Comparison of ENCODE assay signal across 19 cellular contexts in genomic region chr12:56010112-56010570, GRCh38. TPM values are rescaled to one million over a fixed set of nuclear protein-coding genes. Genes with fewer than 3 reads are reported as not detected.
DNase-seq lines count a peak whose midpoint lies in the region; ATAC-seq, FAIRE-seq and TF ChIP-seq lines count a peak whose summit lies in the region.
"Had no signal": no experiment of that assay in that cellular context is flagged by ENCODE, and none has a peak within 500 bp of the region (broad histone marks: within the 10 kb centered on the region; RNA-seq: fewer than 3 reads in every experiment).

No MANE protein-coding gene starts in this region.

- in situ Hi-C loops in K562 (cut with MboI) = no loop called here

- intact Hi-C loops in K562 (cut with micrococcal nuclease) = no loop called here

- BruUV-seq in K562 (replicated peaks; lab: Mats Ljungman, UMichigan) = TSS peak; percentile 53

- 0% methylated on average over 2 of the region's 2 CpGs for WGBS in K562 (ENCODE audit: insufficient coverage, low coverage, missing lambda C conversion rate)

- FAIRE-seq in K562 (lab: Jason Lieb, UNC) (no peak), GM19239 (lab: Jason Lieb, UNC) (no peak)

- H3K4me1 ChIP-seq in K562 (replicated peaks in 1 of 2; ENCODE audit: control insufficient read depth in 2 of 2, insufficient read depth in 2 of 2, low read length in 2 of 2) = peaks cover 11 to 34% of the 10 kb centered on the region in 2 experiments

- peak overlapping the region; percentile 20 for H3K27ac Mint-ChIP-seq in activated T-cell treated with anti-CD3 and anti-CD28 coated beads, Interleukin-2, amount 50 U/mL, for 24 hours
- H3K27ac Mint-ChIP-seq in progenitor cell of endocrine pancreas = no peak overlapping the region
- H3K27ac Mint-ChIP-seq: activated CD4-positive, alpha-beta memory T cell treated with anti-CD3 and anti-CD28 coated beads for 36 hours; activated T-cell treated with anti-CD3 and anti-CD28 coated beads, Interleukin-2, amount 50 U/mL, for 72 hours; stimulated activated naive CD8-positive, alpha-beta T cell treated with anti-CD3 and anti-CD28 coated beads, Interleukin-15, Interleukin-2, amounts not matched to agents 100 ng/mL and 50 ng/mL, for 24 hours had no signal

- no peak overlapping the region; the same call in 1 of the 2 replicates for H3K4me2 ChIP-seq in K562 (ENCODE audit: insufficient read depth, low read length)
- H3K4me2 ChIP-seq: BLaER1 had no signal

- no peaks in the 10 kb centered on the region for H4K20me1 ChIP-seq in K562 (replicated peaks; ENCODE audit: control insufficient read depth, insufficient read depth, low read length)
- H4K20me1 ChIP-seq: BLaER1 had no signal

- H3K9me3 Mint-ChIP-seq in activated T-cell treated with anti-CD3 and anti-CD28 coated beads, Interleukin-2, amount 50 U/mL, for 24 hours = no peaks in the 10 kb centered on the region
- H3K9me3 Mint-ChIP-seq in activated T-cell treated with anti-CD3 and anti-CD28 coated beads, Interleukin-2, amount 50 U/mL, for 4 hours = no peaks in the 10 kb centered on the region
- H3K9me3 Mint-ChIP-seq in progenitor cell of endocrine pancreas (ENCODE audit: low read depth) = no peaks in the 10 kb centered on the region
- H3K9me3 Mint-ChIP-seq: activated CD4-positive, alpha-beta memory T cell treated with anti-CD3 and anti-CD28 coated beads for 36 hours; activated T-cell treated with anti-CD3 and anti-CD28 coated beads, Interleukin-2, amount 50 U/mL, for 72 hours; naive thymus-derived CD8-positive, alpha-beta T cell; stimulated activated naive CD8-positive, alpha-beta T cell treated with anti-CD3 and anti-CD28 coated beads, Interleukin-15, Interleukin-2, amounts not matched to agents 100 ng/mL and 50 ng/mL, for 24 hours had no signal

- H3K4me1 Mint-ChIP-seq in activated T-cell treated with anti-CD3 and anti-CD28 coated beads, Interleukin-2, amount 50 U/mL, for 24 hours (ENCODE audit: low read depth) = peaks cover 29% of the 10 kb centered on the region
- peaks cover 21% of the 10 kb centered on the region for H3K4me1 Mint-ChIP-seq in activated T-cell treated with anti-CD3 and anti-CD28 coated beads, Interleukin-2, amount 50 U/mL, for 4 hours (ENCODE audit: low read depth)
- H3K4me1 Mint-ChIP-seq in progenitor cell of endocrine pancreas (ENCODE audit: low read depth) = peaks cover 22% of the 10 kb centered on the region

- CTCF ChIA-PET in K562 (lab: Yijun Ruan, JAX; ENCODE audit: low intra/inter-chr PET ratio) = interaction anchor here (0.7 kb wide), 1 partner anchor 230 kb away, joined by 3 read pairs; no protein-coding TSS in a partner anchor

- no peak for TF ChIP-seq CTCF in K562 (IDR thresholded peaks at IDR 0.05 in 2 of 3, conservative IDR thresholded peaks at IDR 0.05 in 1 of 3; ENCODE audit: insufficient read depth in 2 of 3, low read depth in 1 of 3, low read length in 3 of 3)
- TF ChIP-seq CTCF in progenitor cell of endocrine pancreas (IDR thresholded peaks at IDR 0.05; ENCODE audit: unreplicated experiment) = no peak

- H3K4me3 ChIP-seq in K562 = no peak overlapping the region
- H3K4me3 ChIP-seq: BLaER1, heart left ventricle, MG63 had no signal

- DNase-seq in activated T-cell treated with anti-CD3 and anti-CD28 coated beads, Interleukin-2, amount 50 U/mL, for 24 hours = no peak
- DNase-seq in activated T-cell treated with anti-CD3 and anti-CD28 coated beads, Interleukin-2, amount 50 U/mL, for 4 hours = no peak
- DNase-seq in K562 (ENCODE audit: extremely low read depth in 1 of 4, low spot score in 3 of 4) = peak; percentile 37 to 53 (median 42)
- DNase-seq in progenitor cell of endocrine pancreas (ENCODE audit: low spot score, unreplicated experiment) = no peak
- no peak for DNase-seq in NK-92 (lab: John Stamatoyannopoulos, UW; ENCODE audit: unreplicated experiment)
- DNase-seq in GM19239 (ENCODE audit: insufficient read length, low spot score) = no peak
- DNase-seq: 8988T; activated CD4-positive, alpha-beta memory T cell treated with anti-CD3 and anti-CD28 coated beads for 36 hours; activated T-cell treated with anti-CD3 and anti-CD28 coated beads, Interleukin-2, amount 50 U/mL, for 72 hours; amniotic stem cell; central memory CD4-positive, alpha-beta T cell; DMS153; effector CD4-positive, alpha-beta T cell; heart left ventricle; MG63; naive thymus-derived CD8-positive, alpha-beta T cell; NCI-H1930 had no signal

- H3K9ac ChIP-seq in K562 (ENCODE audit: insufficient read depth in 1 of 2, low read depth in 2 of 2, low read length in 2 of 2) = no peak overlapping the region
- H3K9ac ChIP-seq: BLaER1 had no signal

- no peak for TF ChIP-seq RAD21 in K562 (CRISPR knock-in tag; conservative IDR thresholded peaks at IDR 0.05 in 1 of 2, IDR thresholded peaks at IDR 0.05 in 1 of 2)

- no peak overlapping the region for H3K27ac ChIP-seq in K562 (ENCODE audit: extremely low read depth, low read depth, low read length)
- H3K27ac ChIP-seq: BLaER1, heart left ventricle had no signal

- no peak for TF ChIP-seq POLR2A in K562 (conservative IDR thresholded peaks at IDR 0.05)

- H3K9me1 ChIP-seq in K562 (ENCODE audit: control insufficient read depth, insufficient read depth, low read length) = no peaks in the 10 kb centered on the region

- no peaks in the 10 kb centered on the region for H3K36me3 Mint-ChIP-seq in activated T-cell treated with anti-CD3 and anti-CD28 coated beads, Interleukin-2, amount 50 U/mL, for 24 hours (ENCODE audit: low read depth)
- no peaks in the 10 kb centered on the region for H3K36me3 Mint-ChIP-seq in activated T-cell treated with anti-CD3 and anti-CD28 coated beads, Interleukin-2, amount 50 U/mL, for 4 hours (ENCODE audit: insufficient read depth)
- peaks cover 2% of the 10 kb centered on the region for H3K36me3 Mint-ChIP-seq in progenitor cell of endocrine pancreas (ENCODE audit: insufficient read depth)
- H3K36me3 Mint-ChIP-seq: activated CD4-positive, alpha-beta memory T cell treated with anti-CD3 and anti-CD28 coated beads for 36 hours had no signal

- H3K9me3 ChIP-seq in K562 (replicated peaks; ENCODE audit: control insufficient read depth, insufficient read depth, low read depth, low read length) = no peaks in the 10 kb centered on the region
- H3K9me3 ChIP-seq: BLaER1, heart left ventricle, MG63 had no signal

- no peaks in the 10 kb centered on the region for H3K27me3 ChIP-seq in K562 (ENCODE audit: control insufficient read depth in 2 of 2, insufficient read depth in 2 of 2, low read length in 2 of 2)
- H3K27me3 ChIP-seq: BLaER1, heart left ventricle, MG63 had no signal

- POLR2A ChIA-PET in K562 (lab: Yijun Ruan, JAX) = interaction anchor here (0.7 to 3.7 kb wide), 6 partner anchors 10 to 203 kb away, joined by 3 to 28 read pairs (median 4); partner anchors contain the start of gene IKZF4

- H3K27me3 Mint-ChIP-seq in activated T-cell treated with anti-CD3 and anti-CD28 coated beads, Interleukin-2, amount 50 U/mL, for 24 hours = no peaks in the 10 kb centered on the region
- no peaks in the 10 kb centered on the region for H3K27me3 Mint-ChIP-seq in activated T-cell treated with anti-CD3 and anti-CD28 coated beads, Interleukin-2, amount 50 U/mL, for 4 hours (ENCODE audit: low read depth)
- no peaks in the 10 kb centered on the region for H3K27me3 Mint-ChIP-seq in progenitor cell of endocrine pancreas
- H3K27me3 Mint-ChIP-seq: activated CD4-positive, alpha-beta memory T cell treated with anti-CD3 and anti-CD28 coated beads for 36 hours; stimulated activated naive CD8-positive, alpha-beta T cell treated with anti-CD3 and anti-CD28 coated beads, Interleukin-15, Interleukin-2, amounts not matched to agents 100 ng/mL and 50 ng/mL, for 24 hours had no signal

- TF ChIP-seq EP300 in K562 (IDR thresholded peaks at IDR 0.05; ENCODE audit: low read length) = peak; percentile 75

- no peaks in the 10 kb centered on the region for H3K79me2 ChIP-seq in K562 (ENCODE audit: control insufficient read depth, insufficient read depth, low read length)

- ATAC-seq in activated T-cell treated with anti-CD3 and anti-CD28 coated beads, Interleukin-2, amount 50 U/mL, for 4 hours = no peak
- ATAC-seq in K562 = peak; percentile 38
- ATAC-seq: activated T-cell treated with anti-CD3 and anti-CD28 coated beads, Interleukin-2, amount 50 U/mL, for 72 hours; heart left ventricle; naive thymus-derived CD8-positive, alpha-beta T cell had no signal

- no peak overlapping the region for H2AFZ ChIP-seq in K562 (ENCODE audit: low read depth, low read length)

- no peak overlapping the region for H3K4me3 Mint-ChIP-seq in activated T-cell treated with anti-CD3 and anti-CD28 coated beads, Interleukin-2, amount 50 U/mL, for 24 hours
- H3K4me3 Mint-ChIP-seq in activated T-cell treated with anti-CD3 and anti-CD28 coated beads, Interleukin-2, amount 50 U/mL, for 4 hours = no peak overlapping the region
- peak overlapping the region; percentile 40 for H3K4me3 Mint-ChIP-seq in progenitor cell of endocrine pancreas (ENCODE audit: low read depth)
- H3K4me3 Mint-ChIP-seq: activated CD4-positive, alpha-beta memory T cell treated with anti-CD3 and anti-CD28 coated beads for 36 hours; stimulated activated naive CD8-positive, alpha-beta T cell treated with anti-CD3 and anti-CD28 coated beads, Interleukin-15, Interleukin-2, amounts not matched to agents 100 ng/mL and 50 ng/mL, for 24 hours had no signal

- peaks cover 3% of the 10 kb centered on the region; the same call in 1 of the 3 replicates for H3K36me3 ChIP-seq in K562 (ENCODE audit: control insufficient read depth, insufficient read depth, low read length)
- H3K36me3 ChIP-seq: BLaER1, MG63 had no signal

RNA-seq across cellular contexts. Expression of gene IKZF4, which starts 10.7 kb away (rescaled TPM):
- total RNA-seq in activated T-cell treated with anti-CD3 and anti-CD28 coated beads, Interleukin-2, amount 50 U/mL, for 4 hours = 10 to 100 TPM in 2 of 3 donors, 1 to 10 TPM in 1; 9.4 to 14.6 (median 10.5) TPM
- 32.0 and 35.8 TPM in 2 replicates for total RNA-seq in K562 (2011; cell fraction: chromatin; rRNA removed; ENCODE audit: low replicate concordance)
- 14.9 and 21.0 TPM in 2 replicates for total RNA-seq in K562 (2011; cell fraction: nucleolus; rRNA removed)
- total RNA-seq in K562 (2011; cell fraction: nucleoplasm; rRNA removed) = 29.4 and 36.0 TPM in 2 replicates
- total RNA-seq in K562 (2014; rRNA removed) (1.9 and 3.9 TPM in 2 replicates), K562 (2014; rRNA removed; fragmentation: Illumina TruSeq; extraction: Trizol) (2.8 TPM in 2 replicates), K562 (2015; rRNA removed; fragmentation: Illumina TruSeq; extraction: Trizol) (3.6 and 4.6 TPM in 2 replicates), K562 (2021) (16.0 and 16.3 TPM in 2 replicates), progenitor cell of endocrine pancreas (20.6 and 21.0 TPM in 2 replicates)
- polyA plus RNA-seq in K562 (2011; rRNA removed) (6.7 and 8.2 TPM in 2 replicates), K562 (2014; fragmentation: Illumina TruSeq; extraction: Trizol) (13.5 and 16.0 TPM in 2 replicates), K562 (2014; fragmentation: Nextera tagmentation; extraction: Ambion mirVana) (1 to 10 TPM; 2.8 to 3.6 TPM), K562 (2014; rRNA removed) (6.4 and 10.2 TPM in 2 replicates)
- polyA plus RNA-seq in K562 (2011; cell fraction: cytosol; rRNA removed) = 7.7 and 10.7 TPM in 2 replicates
- 19.0 and 35.6 TPM in 2 replicates for polyA plus RNA-seq in K562 (2011; cell fraction: nucleus; rRNA removed)
- polyA plus RNA-seq in K562 (2012) = 9.7 and 17.3 TPM in 2 replicates
- 8.0 and 8.6 TPM in 2 replicates for polyA minus RNA-seq in K562 (2011; rRNA and poly(A)+ RNA removed)
- polyA minus RNA-seq in K562 (2011; cell fraction: cytosol; rRNA and poly(A)+ RNA removed) = 10.7 and 13.7 TPM in 2 replicates
- 5.8 and 6.8 TPM in 2 replicates for polyA minus RNA-seq in K562 (2011; cell fraction: nucleus; rRNA and poly(A)+ RNA removed)

RNA-seq across cellular contexts. Expression of gene SUOX, which starts 13.1 kb away (rescaled TPM):
- total RNA-seq in activated T-cell treated with anti-CD3 and anti-CD28 coated beads, Interleukin-2, amount 50 U/mL, for 4 hours = 1 to 10 TPM in 2 of 3 donors, under 1 TPM in 1; 0.68 to 1.3 (median 1.2) TPM
- total RNA-seq in K562 (2011; cell fraction: chromatin; rRNA removed; ENCODE audit: low replicate concordance) = 64.5 and 126 TPM in 2 replicates
- total RNA-seq in K562 (2011; cell fraction: nucleolus; rRNA removed) = 67.9 and 78.4 TPM in 2 replicates
- 78.7 and 91.5 TPM in 2 replicates for total RNA-seq in K562 (2011; cell fraction: nucleoplasm; rRNA removed)
- total RNA-seq in K562 (2014; rRNA removed) (21.3 and 30.1 TPM in 2 replicates), K562 (2014; rRNA removed; fragmentation: Illumina TruSeq; extraction: Trizol) (18.1 and 22.9 TPM in 2 replicates), K562 (2015; rRNA removed; fragmentation: Illumina TruSeq; extraction: Trizol) (29.9 and 30.0 TPM in 2 replicates), K562 (2021) (23.7 and 25.8 TPM in 2 replicates), progenitor cell of endocrine pancreas (44.8 and 45.6 TPM in 2 replicates)
- polyA plus RNA-seq in K562 (2011; rRNA removed) (31.2 and 31.5 TPM in 2 replicates), K562 (2014; fragmentation: Illumina TruSeq; extraction: Trizol) (32.2 and 39.7 TPM in 2 replicates), K562 (2014; fragmentation: Nextera tagmentation; extraction: Ambion mirVana) (10 to 100 TPM in 1 of 2 experiments, 1 to 10 TPM in 1; 9.2 to 21.6 TPM), K562 (2014; rRNA removed) (25.4 and 27.9 TPM in 2 replicates)
- polyA plus RNA-seq in K562 (2011; cell fraction: cytosol; rRNA removed) = 33.1 and 43.9 TPM in 2 replicates
- 62.5 and 76.6 TPM in 2 replicates for polyA plus RNA-seq in K562 (2011; cell fraction: nucleus; rRNA removed)
- 26.9 and 29.9 TPM in 2 replicates for polyA plus RNA-seq in K562 (2012)
- 30.3 and 35.2 TPM in 2 replicates for polyA minus RNA-seq in K562 (2011; rRNA and poly(A)+ RNA removed)
- 16.8 and 19.6 TPM in 2 replicates for polyA minus RNA-seq in K562 (2011; cell fraction: cytosol; rRNA and poly(A)+ RNA removed)
- polyA minus RNA-seq in K562 (2011; cell fraction: nucleus; rRNA and poly(A)+ RNA removed) = 24.4 and 37.4 TPM in 2 replicates

RNA-seq across cellular contexts. Expression of gene RPS26, which starts 31.6 kb away (rescaled TPM):
- 100 to 1,000 TPM in 2 of 3 donors, 10 to 100 TPM in 1; 73.1 to 118 (median 110) TPM for total RNA-seq in activated T-cell treated with anti-CD3 and anti-CD28 coated beads, Interleukin-2, amount 50 U/mL, for 4 hours
- total RNA-seq in K562 (2011; cell fraction: chromatin; rRNA removed; ENCODE audit: low replicate concordance) = 81.1 and 108 TPM in 2 replicates
- total RNA-seq in K562 (2011; cell fraction: nucleolus; rRNA removed) = 111 and 126 TPM in 2 replicates
- total RNA-seq in K562 (2011; cell fraction: nucleoplasm; rRNA removed) = 132 and 142 TPM in 2 replicates
- 352 and 493 TPM in 2 replicates for total RNA-seq in K562 (2014; rRNA removed)
- total RNA-seq in K562 (2014; rRNA removed; fragmentation: Illumina TruSeq; extraction: Trizol) = 788 and 907 TPM in 2 replicates
- total RNA-seq in K562 (2015; rRNA removed; fragmentation: Illumina TruSeq; extraction: Trizol) = 746 and 852 TPM in 2 replicates
- 59.8 and 70.2 TPM in 2 replicates for total RNA-seq in K562 (2021)
- 376 and 443 TPM in 2 replicates for polyA plus RNA-seq in K562 (2011; rRNA removed)
- 954 and 1,184 TPM in 2 replicates for polyA plus RNA-seq in K562 (2011; cell fraction: cytosol; rRNA removed)
- 224 and 243 TPM in 2 replicates for polyA plus RNA-seq in K562 (2011; cell fraction: nucleus; rRNA removed)
- 372 and 548 TPM in 2 replicates for polyA plus RNA-seq in K562 (2012)
- polyA plus RNA-seq in K562 (2014; fragmentation: Illumina TruSeq; extraction: Trizol) = 658 and 1,033 TPM in 2 replicates
- 1,000 to 10,000 TPM; 1,319 to 1,589 TPM for polyA plus RNA-seq in K562 (2014; fragmentation: Nextera tagmentation; extraction: Ambion mirVana)
- 403 and 523 TPM in 2 replicates for polyA plus RNA-seq in K562 (2014; rRNA removed)
- polyA minus RNA-seq in K562 (2011; rRNA and poly(A)+ RNA removed) = 556 and 722 TPM in 2 replicates
- polyA minus RNA-seq in K562 (2011; cell fraction: cytosol; rRNA and poly(A)+ RNA removed) = 78.1 and 105 TPM in 2 replicates
- polyA minus RNA-seq in K562 (2011; cell fraction: nucleus; rRNA and poly(A)+ RNA removed) = 51.7 and 82.0 TPM in 2 replicates
- 30.2 and 39.3 TPM in 2 replicates for total RNA-seq in progenitor cell of endocrine pancreas

RNA-seq across cellular contexts. Expression of gene RAB5B, which starts 36.3 kb away (rescaled TPM):
- total RNA-seq in activated T-cell treated with anti-CD3 and anti-CD28 coated beads, Interleukin-2, amount 50 U/mL, for 4 hours = 10 to 100 TPM; 18.5 to 27.5 (median 22.6) TPM
- 74.2 and 106 TPM in 2 replicates for total RNA-seq in K562 (2011; cell fraction: chromatin; rRNA removed; ENCODE audit: low replicate concordance)
- total RNA-seq in K562 (2011; cell fraction: nucleolus; rRNA removed) = 56.2 and 58.3 TPM in 2 replicates
- 79.6 and 100 TPM in 2 replicates for total RNA-seq in K562 (2011; cell fraction: nucleoplasm; rRNA removed)
- 14.3 and 18.2 TPM in 2 replicates for total RNA-seq in K562 (2014; rRNA removed)
- total RNA-seq in K562 (2014; rRNA removed; fragmentation: Illumina TruSeq; extraction: Trizol) = 24.7 and 25.2 TPM in 2 replicates
- 20.8 and 22.0 TPM in 2 replicates for total RNA-seq in K562 (2015; rRNA removed; fragmentation: Illumina TruSeq; extraction: Trizol)
- total RNA-seq in K562 (2021) = 33.7 and 35.1 TPM in 2 replicates
- polyA plus RNA-seq in K562 (2011; rRNA removed) = 73.8 and 79.6 TPM in 2 replicates
- 46.7 and 81.7 TPM in 2 replicates for polyA plus RNA-seq in K562 (2011; cell fraction: cytosol; rRNA removed)
- 47.0 and 59.0 TPM in 2 replicates for polyA plus RNA-seq in K562 (2011; cell fraction: nucleus; rRNA removed)
- polyA plus RNA-seq in K562 (2012) = 30.1 and 47.5 TPM in 2 replicates
- 39.7 and 49.4 TPM in 2 replicates for polyA plus RNA-seq in K562 (2014; fragmentation: Illumina TruSeq; extraction: Trizol)
- 10 to 100 TPM in 1 of 2 experiments, 1 to 10 TPM in 1; 6.8 to 12.2 TPM for polyA plus RNA-seq in K562 (2014; fragmentation: Nextera tagmentation; extraction: Ambion mirVana)
- polyA plus RNA-seq in K562 (2014; rRNA removed) = 29.5 and 37.1 TPM in 2 replicates
- 71.3 and 77.5 TPM in 2 replicates for polyA minus RNA-seq in K562 (2011; rRNA and poly(A)+ RNA removed)
- 31.7 and 33.6 TPM in 2 replicates for polyA minus RNA-seq in K562 (2011; cell fraction: cytosol; rRNA and poly(A)+ RNA removed)
- 13.5 and 26.8 TPM in 2 replicates for polyA minus RNA-seq in K562 (2011; cell fraction: nucleus; rRNA and poly(A)+ RNA removed)
- 111 and 116 TPM in 2 replicates for total RNA-seq in progenitor cell of endocrine pancreas

RNA-seq across cellular contexts. Expression of gene CDK2, which starts 43.5 kb away (rescaled TPM):
- total RNA-seq in activated T-cell treated with anti-CD3 and anti-CD28 coated beads, Interleukin-2, amount 50 U/mL, for 4 hours = 10 to 100 TPM; 65.4 to 80.1 (median 74.1) TPM
- total RNA-seq in K562 (2011; cell fraction: chromatin; rRNA removed; ENCODE audit: low replicate concordance) = 59.4 and 105 TPM in 2 replicates
- 83.6 and 91.2 TPM in 2 replicates for total RNA-seq in K562 (2011; cell fraction: nucleolus; rRNA removed)
- total RNA-seq in K562 (2011; cell fraction: nucleoplasm; rRNA removed) = 82.4 and 85.6 TPM in 2 replicates
- total RNA-seq in K562 (2014; rRNA removed) (83.6 and 101 TPM in 2 replicates), K562 (2014; rRNA removed; fragmentation: Illumina TruSeq; extraction: Trizol) (96.5 and 116 TPM in 2 replicates), K562 (2015; rRNA removed; fragmentation: Illumina TruSeq; extraction: Trizol) (106 and 111 TPM in 2 replicates), K562 (2021) (110 and 133 TPM in 2 replicates), progenitor cell of endocrine pancreas (62.1 and 66.9 TPM in 2 replicates)
- polyA plus RNA-seq in K562 (2011; rRNA removed) (200 and 213 TPM in 2 replicates), K562 (2014; fragmentation: Illumina TruSeq; extraction: Trizol) (129 and 166 TPM in 2 replicates), K562 (2014; fragmentation: Nextera tagmentation; extraction: Ambion mirVana) (10 to 100 TPM; 17.4 to 26.4 TPM), K562 (2014; rRNA removed) (109 and 114 TPM in 2 replicates)
- 130 and 203 TPM in 2 replicates for polyA plus RNA-seq in K562 (2011; cell fraction: cytosol; rRNA removed)
- 271 and 421 TPM in 2 replicates for polyA plus RNA-seq in K562 (2011; cell fraction: nucleus; rRNA removed)
- 106 and 139 TPM in 2 replicates for polyA plus RNA-seq in K562 (2012)
- 58.7 and 86.0 TPM in 2 replicates for polyA minus RNA-seq in K562 (2011; rRNA and poly(A)+ RNA removed)
- 48.2 and 82.6 TPM in 2 replicates for polyA minus RNA-seq in K562 (2011; cell fraction: cytosol; rRNA and poly(A)+ RNA removed)
- polyA minus RNA-seq in K562 (2011; cell fraction: nucleus; rRNA and poly(A)+ RNA removed) = 31.2 and 44.9 TPM in 2 replicates

Comparison
In these comparisons a context has a peak if more than half of its experiments do, and no peak if none do; other contexts are left out.
1. DNase-seq: peak in K562 (4 of 4); none in activated T-cell treated with anti-CD3 and anti-CD28 coated beads, Interleukin-2, amount 50 U/mL, for 24 hours (single experiment), activated T-cell treated with anti-CD3 and anti-CD28 coated beads, Interleukin-2, amount 50 U/mL, for 4 hours (single experiment), progenitor cell of endocrine pancreas (single experiment), NK-92 (single experiment) and GM19239 (single experiment).
2. RNA of gene SUOX, which starts 13.1 kb away (total RNA-seq): 44.8 to 45.6 TPM in progenitor cell of endocrine pancreas and 18.1 to 126 TPM in K562; 0.68 to 1.3 TPM in activated T-cell treated with anti-CD3 and anti-CD28 coated beads, Interleukin-2, amount 50 U/mL, for 4 hours; every median in the first group is over 4 times any median in the second.